10 cellular contexts compared by ENCODE assay signal in genomic region chr1:240608707-240609106, GRCh38. TPM values are rescaled to one million over a fixed set of nuclear protein-coding genes. Genes with fewer than 3 reads are reported as not detected.
DNase-seq lines count a peak whose midpoint lies in the region; ATAC-seq and TF ChIP-seq lines count a peak whose summit lies in the region.
"Had no signal": no experiment of that assay in that cellular context is flagged by ENCODE, and none has a peak within 500 bp of the region (broad histone marks: within the 10 kb centered on the region; RNA-seq: fewer than 3 reads in every experiment).

No MANE protein-coding gene starts in this region.

- peaks cover 0 to 11% of the 10 kb centered on the region in 2 donors for H3K36me3 Mint-ChIP-seq in CD4-positive, alpha-beta memory T cell

- H3K4ac ChIP-seq in mesenchymal stem cell (ENCODE audit: low read depth in 1 of 2, low read length in 2 of 2) = no peak overlapping the region

- H3K18ac ChIP-seq in mesenchymal stem cell (ENCODE audit: low read depth in 1 of 2, low read length in 2 of 2) = no peak overlapping the region

- no peak overlapping the region for H2AFZ ChIP-seq in mesenchymal stem cell (ENCODE audit: low read depth, low read length)

- no peak overlapping the region for H2AK5ac ChIP-seq in mesenchymal stem cell (ENCODE audit: low read length, severe bottlenecking)

- peaks cover 40% of the 10 kb centered on the region for H3K4me1 ChIP-seq in CD4-positive, alpha-beta memory T cell (ENCODE audit: insufficient read depth, low read length)
- no peaks in the 10 kb centered on the region for H3K4me1 ChIP-seq in mesenchymal stem cell (ENCODE audit: control insufficient read depth, insufficient read depth, low read depth, low read length)
- peaks cover 0 to 18% (median 0%) of the 10 kb centered on the region in 3 donors for H3K4me1 ChIP-seq in gastroesophageal sphincter
- H3K4me1 ChIP-seq: foreskin keratinocyte had no signal

- H3K79me1 ChIP-seq in mesenchymal stem cell (replicated peaks; ENCODE audit: low read length, poor library complexity, severe bottlenecking) = peaks cover 2% of the 10 kb centered on the region

- intact Hi-C loops in CD4-positive, alpha-beta memory T cell (cut with micrococcal nuclease) = loop anchor here (1.0 to 5.0 kb wide), 3 partner anchors 84 to 416 kb away; no protein-coding TSS in a partner anchor
- intact Hi-C loops in left ventricle myocardium superior (cut with micrococcal nuclease) = no loop called here

- no peak overlapping the region for H3K4me3 ChIP-seq in CD4-positive, alpha-beta memory T cell (ENCODE audit: low read length in 2 of 2)
- H3K4me3 ChIP-seq in HFF-Myc (replicated peaks; ENCODE audit: low read depth, low read length) (no peak overlapping the region), astrocyte of the cerebellum (ENCODE audit: low read depth, low read length) (no peak overlapping the region), mesenchymal stem cell (ENCODE audit: insufficient read depth in 1 of 2, low read depth in 1 of 2, low read length in 2 of 2) (peak overlapping the region in 1 of 2 experiments; percentile 90), gastroesophageal sphincter (no peak overlapping the region)

- no peak overlapping the region for H2BK120ac ChIP-seq in mesenchymal stem cell (ENCODE audit: low read depth, low read length)

- H3K9ac ChIP-seq in mesenchymal stem cell (ENCODE audit: low read length) = no peak overlapping the region

- peaks cover 20 to 61% (median 42%) of the 10 kb centered on the region in 4 donors for H3K4me1 Mint-ChIP-seq in CD4-positive, alpha-beta memory T cell

- H3K27ac ChIP-seq in CD4-positive, alpha-beta memory T cell (ENCODE audit: low read depth, low read length) = no peak overlapping the region
- no peak overlapping the region for H3K27ac ChIP-seq in mesenchymal stem cell (ENCODE audit: low read length, poor library complexity, severe bottlenecking)
- no peak overlapping the region for H3K27ac ChIP-seq in gastroesophageal sphincter
- H3K27ac ChIP-seq: foreskin keratinocyte had no signal

- TF ChIP-seq CTCF in HFF-Myc (IDR thresholded peaks at IDR 0.05; ENCODE audit: low read depth, low read length, missing control alignments) = peak; percentile 42
- TF ChIP-seq CTCF in astrocyte of the cerebellum (IDR thresholded peaks at IDR 0.05; ENCODE audit: low read depth, low read length, missing control alignments) = peak; percentile 53
- TF ChIP-seq CTCF in gastroesophageal sphincter (IDR thresholded peaks at IDR 0.05) = peak in 2 of 4 experiments; percentile 14 to 28

- POLR2A ChIA-PET in CD4-positive, alpha-beta memory T cell (lab: Charles Lee; ENCODE audit: partially characterized antibody) = interaction anchor here (1.1 kb wide), 1 partner anchor 154 kb away, joined by 5 read pairs; no protein-coding TSS in a partner anchor

- no peak overlapping the region for H3K4me2 ChIP-seq in mesenchymal stem cell (ENCODE audit: low read length, poor library complexity, severe bottlenecking)

- H3K27me3 Mint-ChIP-seq in CD4-positive, alpha-beta memory T cell = peaks cover 0 to 6% of the 10 kb centered on the region in 2 donors

- H4K8ac ChIP-seq in mesenchymal stem cell (ENCODE audit: low read length) = no peak overlapping the region

- H2BK5ac ChIP-seq in mesenchymal stem cell (ENCODE audit: low read depth, low read length, poor library complexity, severe bottlenecking) = no peak overlapping the region

- H3K9me3 Mint-ChIP-seq in CD4-positive, alpha-beta memory T cell = peaks cover 0 to 2% (median 0%) of the 10 kb centered on the region in 8 donors

- no peak for TF ChIP-seq EP300 in gastroesophageal sphincter (IDR thresholded peaks at IDR 0.05)

- ATAC-seq in HG02973 (IDR thresholded peaks at IDR 0.05; ENCODE audit: unreplicated experiment) = no peak
- ATAC-seq in left ventricle myocardium superior = no peak
- ATAC-seq in gastroesophageal sphincter = no peak
- ATAC-seq: foreskin keratinocyte had no signal

- peak in 1 of 5 donors; percentile 17 for DNase-seq in CD4-positive, alpha-beta memory T cell
- DNase-seq in HFF-Myc (ENCODE audit: extremely low read depth, low read depth) = no peak
- no peak for DNase-seq in astrocyte of the cerebellum (ENCODE audit: low read depth)
- peak; percentile 6 for DNase-seq in mesenchymal stem cell
- DNase-seq in stimulated activated CD4-positive, alpha-beta T cell treated with anti-CD3 and anti-CD28 coated beads, Interleukin-1b, Interleukin-23, amount 100 ng/mL, for 48 hours = no peak
- DNase-seq in left ventricle myocardium superior = no peak
- DNase-seq: activated naive CD4-positive, alpha-beta T cell treated with Interleukin-2 at 50 U/mL for 16 hours; foreskin keratinocyte had no signal

- no peak overlapping the region for H4K91ac ChIP-seq in mesenchymal stem cell (ENCODE audit: low read length)

- H3K27me3 ChIP-seq in CD4-positive, alpha-beta memory T cell (ENCODE audit: insufficient read depth, low read length) = no peaks in the 10 kb centered on the region
- H3K27me3 ChIP-seq in mesenchymal stem cell (ENCODE audit: control insufficient read depth in 1 of 2, insufficient read depth in 1 of 2, low read length in 2 of 2) = peaks cover 0 to 5% of the 10 kb centered on the region in 2 experiments
- H3K27me3 ChIP-seq in gastroesophageal sphincter = peaks cover 29% of the 10 kb centered on the region

- in situ Hi-C loops in astrocyte of the cerebellum (cut with HindIII; ENCODE audit: low sequenced_read_pairs) = no loop called here

- H3K4me3 Mint-ChIP-seq in CD4-positive, alpha-beta memory T cell = peak overlapping the region in 6 of 8 donors; percentile 33 to 63 (median 58)

- H3K36me3 ChIP-seq in CD4-positive, alpha-beta memory T cell (ENCODE audit: insufficient read depth, low read length) = no peaks in the 10 kb centered on the region
- H3K36me3 ChIP-seq in mesenchymal stem cell (ENCODE audit: control insufficient read depth in 1 of 2, insufficient read depth in 2 of 2, low read depth in 1 of 2, low read length in 2 of 2) (peaks cover 0 to 7% of the 10 kb centered on the region in 2 experiments), gastroesophageal sphincter (no peaks in the 10 kb centered on the region)

- H2BK15ac ChIP-seq in mesenchymal stem cell (ENCODE audit: low read depth, poor library complexity, severe bottlenecking) = no peak overlapping the region

- H2BK12ac ChIP-seq in mesenchymal stem cell (ENCODE audit: low read length in 2 of 2) = no peak overlapping the region

- no peaks in the 10 kb centered on the region for H3K9me3 ChIP-seq in CD4-positive, alpha-beta memory T cell (ENCODE audit: control insufficient read depth in 1 of 2, low read length in 2 of 2)
- H3K9me3 ChIP-seq in mesenchymal stem cell (ENCODE audit: control insufficient read depth, low read length) (no peaks in the 10 kb centered on the region), gastroesophageal sphincter (no peaks in the 10 kb centered on the region)

- H3K27ac Mint-ChIP-seq in CD4-positive, alpha-beta memory T cell = no peak overlapping the region

- TF ChIP-seq POLR2A in gastroesophageal sphincter (IDR thresholded peaks at IDR 0.05) = no peak

- CTCF ChIA-PET in CD4-positive, alpha-beta memory T cell (lab: Charles Lee; ENCODE audit: partially characterized antibody) = interaction anchor here (0.6 to 5.0 kb wide), 6 partner anchors 33 to 172 kb away, joined by 3 to 34 read pairs (median 3); no protein-coding TSS in a partner anchor

- no peak overlapping the region for H3K14ac ChIP-seq in mesenchymal stem cell (ENCODE audit: low read length in 2 of 2)

- 0% methylated on average over 1 of the region's 2 CpGs for WGBS in mesenchymal stem cell
- WGBS in gastroesophageal sphincter (ENCODE audit: low coverage in 1 of 2), 2 donors = 29 to 55% methylated on average over 2 of the region's 2 CpGs

- H3K23ac ChIP-seq in mesenchymal stem cell (ENCODE audit: low read length in 2 of 2) = no peak overlapping the region

RNA-seq across cellular contexts. Expression of gene GREM2, which starts 3.2 kb away (rescaled TPM):
- total RNA-seq in CD4-positive, alpha-beta memory T cell = 1 to 10 TPM; 1.6 to 1.8 TPM
- 1 to 10 TPM; 2.1 to 2.5 TPM for polyA plus RNA-seq in CD4-positive, alpha-beta memory T cell
- polyA plus RNA-seq in mesenchymal stem cell (2013, experiment 1 of 2) = 2.2 TPM
- 2.2 TPM for polyA plus RNA-seq in mesenchymal stem cell (2013, experiment 2 of 2)
- total RNA-seq in left ventricle myocardium superior (not detected), gastroesophageal sphincter (1 to 10 TPM; 1.8 to 8.9 (median 3.3) TPM)
- total RNA-seq: foreskin keratinocyte had no signal
- polyA plus RNA-seq: foreskin keratinocyte had no signal
